15 cellular contexts compared by ENCODE assay signal in genomic region chr15:42163291-42163690, GRCh38. TPM values are rescaled to one million over a fixed set of nuclear protein-coding genes. Genes with fewer than 3 reads are reported as not detected.
DNase-seq lines count a peak whose midpoint lies in the region; ATAC-seq and TF ChIP-seq lines count a peak whose summit lies in the region.
"Had no signal": no experiment of that assay in that cellular context is flagged by ENCODE, and none has a peak within 500 bp of the region (broad histone marks: within the 10 kb centered on the region; RNA-seq: fewer than 3 reads in every experiment).

No MANE protein-coding gene starts in this region.

- intact Hi-C loops in CD8-positive, alpha-beta T cell (cut with DNase I, micrococcal nuclease), result no loop called here

- H3K9me3 Mint-ChIP-seq in CD8-positive, alpha-beta T cell, result no peaks in the 10 kb centered on the region
- no peaks in the 10 kb centered on the region for H3K9me3 Mint-ChIP-seq in activated T-helper 17 cell treated with anti-CD3 and anti-CD28 coated beads, Interleukin-2, amount 50 U/mL, for 72 hours
- H3K9me3 Mint-ChIP-seq: CD4-positive, CD25-positive, alpha-beta regulatory T cell had no signal

- DNase-seq in CD8-positive, alpha-beta T cell, result no peak
- DNase-seq in mesenteric fat pad (ENCODE audit: low spot score), result peak; percentile 69
- no peak for DNase-seq in suprapubic skin (ENCODE audit: low spot score in 2 of 2)
- DNase-seq in NCI-H345 treated with DMSO at 0.1 percent for 48 hours (lab: John Stamatoyannopoulos, UW; ENCODE audit: unreplicated experiment), result no peak
- DNase-seq in inferior parietal cortex (ENCODE audit: extremely low spot score), result no peak
- no peak for DNase-seq in NCI-H2227 (lab: John Stamatoyannopoulos, UW; ENCODE audit: unreplicated experiment)
- DNase-seq: ACHN; BE2C; C1 segment of cervical spinal cord; Caco-2; CD4-positive, CD25-positive, alpha-beta regulatory T cell; GM23248 had no signal

- WGBS in suprapubic skin, result 96% methylated on average over 9 of the region's 9 CpGs

- H3K27me3 Mint-ChIP-seq in CD8-positive, alpha-beta T cell (ENCODE audit: low read depth), result no peaks in the 10 kb centered on the region
- no peaks in the 10 kb centered on the region for H3K27me3 Mint-ChIP-seq in activated T-helper 17 cell treated with anti-CD3 and anti-CD28 coated beads, Interleukin-2, amount 50 U/mL, for 72 hours
- H3K27me3 Mint-ChIP-seq: CD4-positive, CD25-positive, alpha-beta regulatory T cell had no signal

- H3K36me3 Mint-ChIP-seq in CD8-positive, alpha-beta T cell, result peaks cover 97% of the 10 kb centered on the region
- peaks cover 88% of the 10 kb centered on the region for H3K36me3 Mint-ChIP-seq in activated T-helper 17 cell treated with anti-CD3 and anti-CD28 coated beads, Interleukin-2, amount 50 U/mL, for 72 hours (ENCODE audit: low read depth)

- H3K4me1 ChIP-seq in CD8-positive, alpha-beta T cell (ENCODE audit: insufficient read depth, low read length), result no peaks in the 10 kb centered on the region
- H3K4me1 ChIP-seq in suprapubic skin, result peaks cover 36% of the 10 kb centered on the region
- H3K4me1 ChIP-seq: Caco-2, HAP-1 had no signal

- TF ChIP-seq POLR2A in suprapubic skin (IDR thresholded peaks at IDR 0.05), result no peak

- CTCF ChIA-PET in CD8-positive, alpha-beta T cell (lab: Charles Lee), result interaction anchor here (1.5 kb wide), 1 partner anchor 26 kb away, joined by 5 read pairs; no protein-coding TSS in a partner anchor

- H3K4me1 Mint-ChIP-seq in CD8-positive, alpha-beta T cell (ENCODE audit: low read depth), result no peaks in the 10 kb centered on the region
- H3K4me1 Mint-ChIP-seq in activated T-helper 17 cell treated with anti-CD3 and anti-CD28 coated beads, Interleukin-2, amount 50 U/mL, for 72 hours, result peaks cover 4% of the 10 kb centered on the region
- H3K4me1 Mint-ChIP-seq: CD4-positive, CD25-positive, alpha-beta regulatory T cell had no signal

- no peak for TF ChIP-seq EP300 in suprapubic skin (IDR thresholded peaks at IDR 0.05)

- H3K27ac Mint-ChIP-seq in CD8-positive, alpha-beta T cell, result peak overlapping the region; percentile 37
- H3K27ac Mint-ChIP-seq in activated T-helper 17 cell treated with anti-CD3 and anti-CD28 coated beads, Interleukin-2, amount 50 U/mL, for 72 hours, result peak overlapping the region; percentile 56

- H3K36me3 ChIP-seq in CD8-positive, alpha-beta T cell (ENCODE audit: insufficient read depth, low read length), result peaks cover 72% of the 10 kb centered on the region
- peaks cover 96% of the 10 kb centered on the region for H3K36me3 ChIP-seq in suprapubic skin

- no peak overlapping the region for H3K27ac ChIP-seq in CD8-positive, alpha-beta T cell (ENCODE audit: low read depth, low read length)
- peak overlapping the region; percentile 26 for H3K27ac ChIP-seq in suprapubic skin
- H3K27ac ChIP-seq: GM23248 had no signal

- POLR2A ChIA-PET in CD8-positive, alpha-beta T cell (lab: Charles Lee), result no interaction called here

- no peaks in the 10 kb centered on the region for H3K27me3 ChIP-seq in CD8-positive, alpha-beta T cell (ENCODE audit: insufficient read depth, low read length)
- H3K27me3 ChIP-seq in suprapubic skin, result no peaks in the 10 kb centered on the region
- H3K27me3 ChIP-seq: BE2C had no signal

- TF ChIP-seq CTCF in CD8-positive, alpha-beta T cell (IDR thresholded peaks at IDR 0.05), result no peak
- TF ChIP-seq CTCF in suprapubic skin (IDR thresholded peaks at IDR 0.05), result no peak

- no peak overlapping the region for H3K4me3 ChIP-seq in CD8-positive, alpha-beta T cell (ENCODE audit: low read depth, low read length)
- H3K4me3 ChIP-seq in suprapubic skin, result no peak overlapping the region
- H3K4me3 ChIP-seq: GM23248, HAP-1 had no signal

- H3K9me3 ChIP-seq in CD8-positive, alpha-beta T cell (ENCODE audit: low read length), result no peaks in the 10 kb centered on the region
- no peaks in the 10 kb centered on the region for H3K9me3 ChIP-seq in suprapubic skin
- H3K9me3 ChIP-seq: BE2C, Caco-2, HAP-1 had no signal

- H3K4me3 Mint-ChIP-seq in CD8-positive, alpha-beta T cell, result no peak overlapping the region
- no peak overlapping the region for H3K4me3 Mint-ChIP-seq in activated T-helper 17 cell treated with anti-CD3 and anti-CD28 coated beads, Interleukin-2, amount 50 U/mL, for 72 hours
- H3K4me3 Mint-ChIP-seq: CD4-positive, CD25-positive, alpha-beta regulatory T cell had no signal

- no peak for ATAC-seq in CD8-positive, alpha-beta T cell
- ATAC-seq in activated T-helper 17 cell treated with anti-CD3 and anti-CD28 coated beads, Interleukin-2, amount 50 U/mL, for 72 hours (replicated peaks), result no peak

RNA-seq across cellular contexts. Expression of gene PLA2G4F, which starts 6.9 kb away (rescaled TPM):
- total RNA-seq in CD8-positive, alpha-beta T cell, result not detected
- total RNA-seq in activated T-helper 17 cell treated with anti-CD3 and anti-CD28 coated beads, Interleukin-2, amount 50 U/mL, for 72 hours, result not detected
- total RNA-seq in mesenteric fat pad, result not detected
- 100 to 1,000 TPM; 209 to 311 (median 246) TPM for total RNA-seq in suprapubic skin
- total RNA-seq: CD4-positive, CD25-positive, alpha-beta regulatory T cell; GM23248; H4 had no signal

RNA-seq across cellular contexts. Expression of gene VPS39, which starts 44.8 kb away (rescaled TPM):
- total RNA-seq in CD8-positive, alpha-beta T cell, result 10 to 100 TPM; 81.5 to 82.9 TPM
- 10 to 100 TPM; 54.6 to 73.6 TPM for total RNA-seq in activated T-helper 17 cell treated with anti-CD3 and anti-CD28 coated beads, Interleukin-2, amount 50 U/mL, for 72 hours
- 57.3 TPM for total RNA-seq in mesenteric fat pad
- total RNA-seq in suprapubic skin, result 100 to 1,000 TPM in 1 of 4 donors, 10 to 100 TPM in 3; 44.9 to 158 (median 74.4) TPM

Comparison
In these comparisons a context has a peak if more than half of its experiments do, and no peak if none do; other contexts are left out.
1. RNA of gene PLA2G4F, which starts 6.9 kb away (total RNA-seq): 209 to 311 TPM in suprapubic skin; not detected in CD8-positive, alpha-beta T cell, not detected in mesenteric fat pad (single experiment) and not detected in activated T-helper 17 cell treated with anti-CD3 and anti-CD28 coated beads, Interleukin-2, amount 50 U/mL, for 72 hours; every median in the first group is over 100 times any median in the second.